Comparison of ENCODE assay signal across 24 cellular contexts in genomic region chr14:26004342-26004741, GRCh38.
"Had no signal": no experiment of that assay in that cellular context is flagged by ENCODE, and none has a peak within 500 bp of the region (broad histone marks: within the 10 kb centered on the region; RNA-seq: fewer than 3 reads in every experiment).

No MANE protein-coding gene starts in this region.

- H3K9me3 ChIP-seq: colonic mucosa, esophagus muscularis mucosa, esophagus squamous epithelium, gastrocnemius medialis, gastroesophageal sphincter, heart left ventricle, heart right ventricle had no signal

- ATAC-seq: effector memory CD8-positive, alpha-beta T cell; esophagus mucosa; foreskin keratinocyte; gastrocnemius medialis; gastroesophageal sphincter; heart left ventricle; heart right ventricle had no signal

- DNase-seq: colonic mucosa; cortex of kidney; dermis blood vessel endothelial cell; dorsolateral prefrontal cortex; effector CD4-positive, alpha-beta T cell; effector CD8-positive, alpha-beta T cell; effector memory CD4-positive, alpha-beta T cell; effector memory CD8-positive, alpha-beta T cell; endodermal cell; erythroblast; esophagus squamous epithelium; foreskin fibroblast; foreskin keratinocyte; foreskin melanocyte; gastrocnemius medialis; glutamatergic neuron; head of caudate nucleus; heart left ventricle; heart right ventricle had no signal

- H3K27me3 ChIP-seq: colonic mucosa, dorsolateral prefrontal cortex, esophagus muscularis mucosa, esophagus squamous epithelium, foreskin keratinocyte, gastrocnemius medialis, gastroesophageal sphincter, heart left ventricle, heart right ventricle had no signal

- H3K36me3 ChIP-seq: colonic mucosa, esophagus muscularis mucosa, esophagus squamous epithelium, gastrocnemius medialis, gastroesophageal sphincter, heart left ventricle, heart right ventricle had no signal

- H3K4me3 ChIP-seq: colonic mucosa, coronary artery, dorsolateral prefrontal cortex, esophagus muscularis mucosa, esophagus squamous epithelium, gastrocnemius medialis, gastroesophageal sphincter, heart left ventricle, heart right ventricle had no signal

- H3K27ac ChIP-seq: colonic mucosa, coronary artery, dorsolateral prefrontal cortex, epithelial cell of prostate, esophagus muscularis mucosa, esophagus squamous epithelium, foreskin keratinocyte, gastrocnemius medialis, gastroesophageal sphincter, heart left ventricle, heart right ventricle had no signal

- H3K4me1 ChIP-seq: colonic mucosa, esophagus muscularis mucosa, esophagus squamous epithelium, foreskin keratinocyte, gastrocnemius medialis, gastroesophageal sphincter, heart left ventricle, heart right ventricle had no signal
